Comparison of ENCODE assay signal across 8 cellular contexts in genomic region chr17:50681260-50682200, GRCh38. TPM values are rescaled to one million over a fixed set of nuclear protein-coding genes. Genes with fewer than 3 reads are reported as not detected.
DNase-seq lines count a peak whose midpoint lies in the region; ATAC-seq, FAIRE-seq and TF ChIP-seq lines count a peak whose summit lies in the region.

No MANE protein-coding gene starts in this region.

- H3K9me3 ChIP-seq in pancreas: no peaks in the 10 kb centered on the region

- peak; percentile 84 for ATAC-seq in SK-N-SH treated with all-trans-retinoic acid at 6 μM for 48 hours
- peak in 3 of 4 donors; percentile 22 to 55 (median 39) for ATAC-seq in pancreas
- ATAC-seq in GM21390 (IDR thresholded peaks at IDR 0.05; ENCODE audit: unreplicated experiment): no peak
- no peak for ATAC-seq in GM18520 (IDR thresholded peaks at IDR 0.05; ENCODE audit: unreplicated experiment)

- DNase-seq in COLO668 (lab: John Stamatoyannopoulos, UW; ENCODE audit: unreplicated experiment) (peak; percentile 13), fibroblast of the aortic adventitia (ENCODE audit: low read depth) (peak; percentile 79), pancreas (peak in 1 of 6 donors; percentile 51)
- DNase-seq in Jurkat, Clone E6-1 (ENCODE audit: low read depth, low spot score): peak; percentile 42
- no peak for DNase-seq in activated CD4-positive, alpha-beta T cell treated with anti-CD3 and anti-CD28 coated beads for 4 hours

- H3K4me3 ChIP-seq in Jurkat, Clone E6-1 (ENCODE audit: low read length): peak overlapping the region; percentile 7; the same call in 1 of the 2 replicates
- no peak overlapping the region for H3K4me3 ChIP-seq in fibroblast of the aortic adventitia (ENCODE audit: low read depth, low read length)
- H3K4me3 ChIP-seq in pancreas: no peak overlapping the region

- peaks cover 17 to 36% (median 27%) of the 10 kb centered on the region in 3 donors for H3K4me1 ChIP-seq in pancreas

- intact Hi-C loops in pancreas (cut with DNase I): loop anchor here in 1 of 3 donors (5.0 kb wide), 1 partner anchor 39 kb away; no protein-coding TSS in a partner anchor

- peaks cover 0 to 11% (median 0%) of the 10 kb centered on the region in 3 donors for H3K36me3 ChIP-seq in pancreas

- H3K27ac ChIP-seq in pancreas: no peak overlapping the region

- no peaks in the 10 kb centered on the region for H3K27me3 ChIP-seq in pancreas

- WGBS in pancreas, 2 donors: 71 to 74% methylated on average over 27 of the region's 27 CpGs

- TF ChIP-seq CTCF in fibroblast of the aortic adventitia (IDR thresholded peaks at IDR 0.05; ENCODE audit: insufficient read depth, low read length) (peak; percentile 66), pancreas (IDR thresholded peaks at IDR 0.05) (no peak)

- FAIRE-seq in pancreas (lab: Jason Lieb, UNC): no peak

TF ChIP-seq in SK-N-SH treated with all-trans-retinoic acid at 6 μM for 48 hours, 23 proteins besides CTCF, POLR2A, EP300 and RAD21:
- TF ChIP-seq, protein P1, sequence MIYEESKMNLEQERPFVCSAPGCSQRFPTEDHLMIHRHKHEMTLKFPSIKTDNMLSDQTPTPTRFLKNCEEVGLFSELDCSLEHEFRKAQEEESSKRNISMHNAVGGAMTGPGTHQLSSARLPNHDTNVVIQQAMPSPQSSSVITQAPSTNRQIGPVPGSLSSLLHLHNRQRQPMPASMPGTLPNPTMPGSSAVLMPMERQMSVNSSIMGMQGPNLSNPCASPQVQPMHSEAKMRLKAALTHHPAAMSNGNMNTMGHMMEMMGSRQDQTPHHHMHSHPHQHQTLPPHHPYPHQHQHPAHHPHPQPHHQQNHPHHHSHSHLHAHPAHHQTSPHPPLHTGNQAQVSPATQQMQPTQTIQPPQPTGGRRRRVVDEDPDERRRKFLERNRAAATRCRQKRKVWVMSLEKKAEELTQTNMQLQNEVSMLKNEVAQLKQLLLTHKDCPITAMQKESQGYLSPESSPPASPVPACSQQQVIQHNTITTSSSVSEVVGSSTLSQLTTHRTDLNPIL (CRISPR knock-in tag; IDR thresholded peaks at IDR 0.05; ENCODE audit: low read depth): no peak
- TF ChIP-seq ZNF565 (CRISPR knock-in tag; conservative IDR thresholded peaks at IDR 0.05; ENCODE audit: low read depth): no peak
- TF ChIP-seq CSRNP3 (CRISPR knock-in tag; IDR thresholded peaks at IDR 0.05): no peak
- TF ChIP-seq TCF4 (CRISPR knock-in tag; IDR thresholded peaks at IDR 0.05; ENCODE audit: borderline replicate concordance): no peak
- TF ChIP-seq, protein P2, sequence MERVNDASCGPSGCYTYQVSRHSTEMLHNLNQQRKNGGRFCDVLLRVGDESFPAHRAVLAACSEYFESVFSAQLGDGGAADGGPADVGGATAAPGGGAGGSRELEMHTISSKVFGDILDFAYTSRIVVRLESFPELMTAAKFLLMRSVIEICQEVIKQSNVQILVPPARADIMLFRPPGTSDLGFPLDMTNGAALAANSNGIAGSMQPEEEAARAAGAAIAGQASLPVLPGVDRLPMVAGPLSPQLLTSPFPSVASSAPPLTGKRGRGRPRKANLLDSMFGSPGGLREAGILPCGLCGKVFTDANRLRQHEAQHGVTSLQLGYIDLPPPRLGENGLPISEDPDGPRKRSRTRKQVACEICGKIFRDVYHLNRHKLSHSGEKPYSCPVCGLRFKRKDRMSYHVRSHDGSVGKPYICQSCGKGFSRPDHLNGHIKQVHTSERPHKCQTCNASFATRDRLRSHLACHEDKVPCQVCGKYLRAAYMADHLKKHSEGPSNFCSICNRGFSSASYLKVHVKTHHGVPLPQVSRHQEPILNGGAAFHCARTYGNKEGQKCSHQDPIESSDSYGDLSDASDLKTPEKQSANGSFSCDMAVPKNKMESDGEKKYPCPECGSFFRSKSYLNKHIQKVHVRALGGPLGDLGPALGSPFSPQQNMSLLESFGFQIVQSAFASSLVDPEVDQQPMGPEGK (CRISPR knock-in tag; IDR thresholded peaks at IDR 0.05; ENCODE audit: borderline replicate concordance): no peak
- TF ChIP-seq ZNF70 (CRISPR knock-in tag; IDR thresholded peaks at IDR 0.05): no peak
- TF ChIP-seq ZNF8 (CRISPR knock-in tag; IDR thresholded peaks at IDR 0.05): no peak
- no peak for TF ChIP-seq ARNTL (CRISPR knock-in tag; IDR thresholded peaks at IDR 0.05; ENCODE audit: borderline replicate concordance, low read depth)
- no peak for TF ChIP-seq ZFP30 (CRISPR knock-in tag; IDR thresholded peaks at IDR 0.05)
- no peak for TF ChIP-seq RARB (CRISPR knock-in tag; IDR thresholded peaks at IDR 0.05)
- TF ChIP-seq ZFP3 (CRISPR knock-in tag; IDR thresholded peaks at IDR 0.05): no peak
- no peak for TF ChIP-seq CSDC2 (CRISPR knock-in tag; IDR thresholded peaks at IDR 0.05)
- TF ChIP-seq ISL1 (CRISPR knock-in tag; IDR thresholded peaks at IDR 0.05): no peak
- no peak for TF ChIP-seq POU6F1 (CRISPR knock-in tag; IDR thresholded peaks at IDR 0.05; ENCODE audit: borderline replicate concordance, low read depth)
- no peak for TF ChIP-seq TOX (CRISPR knock-in tag; IDR thresholded peaks at IDR 0.05; ENCODE audit: borderline replicate concordance)

RNA-seq across cellular contexts. Expression of gene ANKRD40, which starts 26.2 kb away (rescaled TPM):
- polyA plus RNA-seq in Jurkat, Clone E6-1 (2012; ENCODE audit: insufficient read depth, insufficient read length): 16.2 TPM
- total RNA-seq in fibroblast of the aortic adventitia (ENCODE audit: low replicate concordance) (36.1 and 51.6 TPM in 2 replicates), pancreas (10 to 100 TPM; 15.1 to 23.5 (median 17.3) TPM)
- polyA plus RNA-seq in pancreas: 10 to 100 TPM; 10.3 to 10.9 TPM

RNA-seq across cellular contexts. Expression of gene LUC7L3, which starts 37.9 kb away (rescaled TPM):
- 241 TPM for polyA plus RNA-seq in Jurkat, Clone E6-1 (2012; ENCODE audit: insufficient read depth, insufficient read length)
- total RNA-seq in fibroblast of the aortic adventitia (ENCODE audit: low replicate concordance) (30.2 and 125 TPM in 2 replicates), pancreas (10 to 100 TPM; 42.7 to 88.1 (median 59.3) TPM)
- polyA plus RNA-seq in pancreas: 100 to 1,000 TPM in 1 of 2 donors, 10 to 100 TPM in 1; 87.4 to 210 TPM

RNA-seq across cellular contexts. Expression of gene ABCC3, which starts 46.8 kb away (rescaled TPM):
- polyA plus RNA-seq in Jurkat, Clone E6-1 (2012; ENCODE audit: insufficient read depth, insufficient read length): not detected
- total RNA-seq in fibroblast of the aortic adventitia (ENCODE audit: low replicate concordance) (1.4 and 12.5 TPM in 2 replicates), pancreas (100 to 1,000 TPM in 1 of 6 donors, 10 to 100 TPM in 5; 47.2 to 103 (median 83.4) TPM)
- 100 to 1,000 TPM; 163 to 209 TPM for polyA plus RNA-seq in pancreas

Comparison
In these comparisons a context has a peak if more than half of its experiments do, and no peak if none do; other contexts are left out.
1. DNase-seq: peak in COLO668 (single experiment), Jurkat, Clone E6-1 (single experiment) and fibroblast of the aortic adventitia (single experiment); none in activated CD4-positive, alpha-beta T cell treated with anti-CD3 and anti-CD28 coated beads for 4 hours (0 of 2).
2. ATAC-seq: peak in SK-N-SH treated with all-trans-retinoic acid at 6 μM for 48 hours (single experiment) and pancreas (3 of 4); none in GM21390 (single experiment) and GM18520 (single experiment).